ENCODE assay signal across 30 cellular contexts in genomic region chr2:82896117-82896516, GRCh38.
"Had no signal": no experiment of that assay in that cellular context is flagged by ENCODE, and none has a peak within 500 bp of the region (broad histone marks: within the 10 kb centered on the region; RNA-seq: fewer than 3 reads in every experiment).

No MANE protein-coding gene starts in this region.

- H3K4me3 Mint-ChIP-seq: activated CD4-positive, alpha-beta T cell treated with anti-CD3 and anti-CD28 coated beads for 36 hours; activated CD4-positive, alpha-beta T cell treated with anti-CD3 and anti-CD28 coated beads, Interleukin-2, amount 10 ng/mL, durations not matched to agents 7 days and 5 days; activated CD8-positive, alpha-beta T cell treated with anti-CD3 and anti-CD28 coated beads, Interleukin-2, amount 10 ng/mL, durations not matched to agents 7 days and 5 days; activated naive CD4-positive, alpha-beta T cell treated with anti-CD3 and anti-CD28 coated beads for 36 hours; activated T-cell treated with anti-CD3 and anti-CD28 coated beads, Interleukin-2, amount 50 U/mL, for 4 hours; activated T-helper 1 cell treated with anti-CD3 and anti-CD28 coated beads, Interleukin-12 subunit alpha, Interleukin-12 subunit beta, Interleukin-2, Interleukin-4 antibody, amounts not matched to agents 30 ng/mL and 10 ng/mL and 1 ng/mL, durations not matched to agents 14 hours and 24 hours and 36 hours; brain; T-helper 1 cell treated with Interleukin-12 subunit alpha and Interleukin-12 subunit beta and Interleukin-4 antibody, amounts not matched to agents 30 μg/mL and 1 μg/mL, for 36 hours; T-helper 2 cell treated with Interferon-gamma antibody and Interleukin-4, amounts not matched to agents 5 μg/mL and 100 μg/mL, for 36 hours had no signal

- H3K27ac Mint-ChIP-seq: activated CD4-positive, alpha-beta T cell treated with anti-CD3 and anti-CD28 coated beads for 36 hours; activated CD4-positive, alpha-beta T cell treated with anti-CD3 and anti-CD28 coated beads, Interleukin-2, amount 10 ng/mL, durations not matched to agents 7 days and 5 days; activated CD8-positive, alpha-beta T cell treated with anti-CD3 and anti-CD28 coated beads, Interleukin-2, amount 10 ng/mL, durations not matched to agents 7 days and 5 days; activated naive CD4-positive, alpha-beta T cell treated with anti-CD3 and anti-CD28 coated beads for 36 hours; activated naive CD4-positive, alpha-beta T cell treated with anti-CD3 and anti-CD28 coated beads, Interleukin-2, amount 50 U/mL, for 72 hours; activated T-helper 1 cell treated with anti-CD3 and anti-CD28 coated beads, Interleukin-12 subunit alpha, Interleukin-12 subunit beta, Interleukin-2, Interleukin-4 antibody, amounts not matched to agents 30 ng/mL and 10 ng/mL and 1 ng/mL, durations not matched to agents 14 hours and 24 hours and 36 hours; brain; T-helper 1 cell treated with Interleukin-12 subunit alpha and Interleukin-12 subunit beta and Interleukin-4 antibody, amounts not matched to agents 30 μg/mL and 1 μg/mL, for 36 hours; T-helper 2 cell treated with Interferon-gamma antibody and Interleukin-4, amounts not matched to agents 5 μg/mL and 100 μg/mL, for 36 hours had no signal

- H3K9me3 Mint-ChIP-seq: activated T-helper 1 cell treated with anti-CD3 and anti-CD28 coated beads, Interleukin-12 subunit alpha, Interleukin-12 subunit beta, Interleukin-2, Interleukin-4 antibody, amounts not matched to agents 30 ng/mL and 10 ng/mL and 1 ng/mL, durations not matched to agents 14 hours and 24 hours and 36 hours; brain; T-helper 1 cell treated with Interleukin-12 subunit alpha and Interleukin-12 subunit beta and Interleukin-4 antibody, amounts not matched to agents 30 μg/mL and 1 μg/mL, for 36 hours had no signal

- DNase-seq: activated CD4-positive, alpha-beta T cell treated with anti-CD3 and anti-CD28 coated beads for 36 hours; activated CD4-positive, alpha-beta T cell treated with anti-CD3 and anti-CD28 coated beads, Interleukin-2, amount 10 ng/mL, durations not matched to agents 7 days and 5 days; activated CD4-positive, alpha-beta T cell treated with anti-CD3 and anti-CD28 coated beads, Interleukin-2, amount 50 U/mL, for 48 hours; activated CD8-positive, alpha-beta memory T cell treated with anti-CD3 and anti-CD28 coated beads, Interleukin-2, amount 50 U/mL, for 4 hours; activated CD8-positive, alpha-beta T cell treated with anti-CD3 and anti-CD28 coated beads, Interleukin-2, amount 10 ng/mL, durations not matched to agents 7 days and 5 days; activated gamma-delta T cell treated with Interleukin-2 at 50 U/mL for 16 hours; activated naive CD4-positive, alpha-beta T cell treated with anti-CD3 and anti-CD28 coated beads for 36 hours; activated T-cell treated with anti-CD3 and anti-CD28 coated beads for 4 hours; activated T-cell treated with anti-CD3 and anti-CD28 coated beads, Interleukin-2, amount 50 U/mL, for 4 hours; adrenal gland; Kasumi-1; KG1; MG63; NCI-H1048; NCI-H1105 treated with DMSO at 0.1 percent for 48 hours; NCI-H1436; NCI-H1694; NCI-H1930; NCI-H2081 treated with DMSO at 0.1 percent for 48 hours; NCI-H226; NCI-H524 treated with DMSO at 0.1 percent for 48 hours; SHP77 treated with DMSO at 0.1 percent for 48 hours; SK-N-SH had no signal

- ATAC-seq: activated CD4-positive, alpha-beta T cell treated with anti-CD3 and anti-CD28 coated beads for 36 hours; activated CD8-positive, alpha-beta T cell treated with anti-CD3 and anti-CD28 coated beads, Interleukin-2, amount 10 ng/mL, durations not matched to agents 7 days and 5 days; activated naive CD4-positive, alpha-beta T cell treated with anti-CD3 and anti-CD28 coated beads, Interleukin-2, amount 50 U/mL, for 72 hours; activated T-cell treated with anti-CD3 and anti-CD28 coated beads, Interleukin-2, amount 50 U/mL, for 4 hours; Panc1 had no signal

- H3K4me1 Mint-ChIP-seq: activated CD4-positive, alpha-beta T cell treated with anti-CD3 and anti-CD28 coated beads for 36 hours; activated CD4-positive, alpha-beta T cell treated with anti-CD3 and anti-CD28 coated beads, Interleukin-2, amount 10 ng/mL, durations not matched to agents 7 days and 5 days; brain had no signal

- H3K27me3 ChIP-seq: adrenal gland, MG63, SJSA1 had no signal

- H3K36me3 Mint-ChIP-seq: activated naive CD4-positive, alpha-beta T cell treated with anti-CD3 and anti-CD28 coated beads, Interleukin-2, amount 50 U/mL, for 72 hours; brain had no signal

- H3K9me2 ChIP-seq: SK-N-SH had no signal

- H3K4me2 ChIP-seq: SK-N-SH had no signal

- H3K4me3 ChIP-seq: adrenal gland, MG63, SJSA1 had no signal

- H3K9me3 ChIP-seq: adrenal gland, MG63, SJSA1, SK-N-SH had no signal

- H3K9ac ChIP-seq: SK-N-SH had no signal

- H3K27ac ChIP-seq: adrenal gland, SJSA1 had no signal

- H3K4me1 ChIP-seq: adrenal gland, SJSA1 had no signal

- H3K27me3 Mint-ChIP-seq: activated CD4-positive, alpha-beta T cell treated with anti-CD3 and anti-CD28 coated beads for 36 hours; activated CD4-positive, alpha-beta T cell treated with anti-CD3 and anti-CD28 coated beads, Interleukin-2, amount 10 ng/mL, durations not matched to agents 7 days and 5 days; brain had no signal

- H3K36me3 ChIP-seq: adrenal gland, MG63, SJSA1 had no signal
